Comparison of ENCODE assay signal across 21 cellular contexts in genomic region chr1:66613187-66613586, GRCh38.
A peak's percentile ranks its signal among the peaks of the same experiment; 100 is the strongest.
DNase-seq lines count a peak whose midpoint lies in the region; ATAC-seq, FAIRE-seq and TF ChIP-seq lines count a peak whose summit lies in the region.
"Had no signal": no experiment of that assay in that cellular context is flagged by ENCODE, and none has a peak within 500 bp of the region (broad histone marks: within the 10 kb centered on the region; RNA-seq: fewer than 3 reads in every experiment).

No MANE protein-coding gene starts in this region.

- peak overlapping the region; percentile 8 for H3K27ac Mint-ChIP-seq in osteocyte (ENCODE audit: unreplicated experiment)
- H3K27ac Mint-ChIP-seq: H9, HFFc6 had no signal

- H3K27me3 Mint-ChIP-seq in osteocyte (ENCODE audit: unreplicated experiment), result no peaks in the 10 kb centered on the region

- TF ChIP-seq CTCF in epithelial cell of esophagus (IDR thresholded peaks at IDR 0.05; ENCODE audit: insufficient read depth, low read depth, low read length, missing control alignments), result no peak
- TF ChIP-seq CTCF in osteocyte (IDR thresholded peaks at IDR 0.05), result no peak
- no peak for TF ChIP-seq CTCF in dorsolateral prefrontal cortex (IDR thresholded peaks at IDR 0.05 in 54 of 56, conservative IDR thresholded peaks at IDR 0.05 in 2 of 56; ENCODE audit: low read depth in 1 of 56, partially characterized antibody in 56 of 56)

- no peak for DNase-seq in H54 (ENCODE audit: insufficient read length, low spot score)
- DNase-seq in adipocyte (ENCODE audit: low read depth), result peak; percentile 13
- peak; percentile 13 for DNase-seq in epithelial cell of esophagus (ENCODE audit: low read depth)
- DNase-seq in osteocyte (ENCODE audit: extremely low spot score, unreplicated experiment), result no peak
- DNase-seq in GOT3 (lab: John Stamatoyannopoulos, UW), result no peak
- DNase-seq in dorsolateral prefrontal cortex, result no peak
- DNase-seq: BE2C, DMS53, H9, HFFc6, MV-4-11, NCI-H1105 treated with DMSO at 0.1 percent for 48 hours, NCI-H2029 treated with DMSO at 0.1 percent for 48 hours, NCI-H524 treated with DMSO at 0.1 percent for 48 hours, NCI-H82, Peyer's patch had no signal

- no peaks in the 10 kb centered on the region for H3K9me3 Mint-ChIP-seq in osteocyte (ENCODE audit: unreplicated experiment)
- H3K9me3 Mint-ChIP-seq: H9, HFFc6 had no signal

- H3K36me3 Mint-ChIP-seq in osteocyte (ENCODE audit: unreplicated experiment), result peaks cover 29% of the 10 kb centered on the region

- no peak for ATAC-seq in HG03159 (IDR thresholded peaks at IDR 0.05; ENCODE audit: unreplicated experiment)
- ATAC-seq: A549 had no signal

- peaks cover 18% of the 10 kb centered on the region for H3K4me1 Mint-ChIP-seq in osteocyte (ENCODE audit: unreplicated experiment)
- H3K4me1 Mint-ChIP-seq: H9 had no signal

- intact Hi-C loops in dorsolateral prefrontal cortex (cut with DNase I), result no loop called here

- no peaks in the 10 kb centered on the region for H3K9me3 ChIP-seq in adipocyte (ENCODE audit: control insufficient read depth, low read length)
- H3K9me3 ChIP-seq: A549, BE2C, Peyer's patch had no signal

- no peak overlapping the region for H3K9ac ChIP-seq in adipocyte (ENCODE audit: low read length)
- H3K9ac ChIP-seq: KMS-11 had no signal

- no peaks in the 10 kb centered on the region for H3K4me1 ChIP-seq in adipocyte (ENCODE audit: control insufficient read depth, insufficient read depth, low read length)
- H3K4me1 ChIP-seq: A549, BE2C, Peyer's patch had no signal

- H3K36me3 ChIP-seq in adipocyte (ENCODE audit: control insufficient read depth, insufficient read depth, low read length, severe bottlenecking), result no peaks in the 10 kb centered on the region
- H3K36me3 ChIP-seq: BE2C, Peyer's patch had no signal

- H3K27me3 ChIP-seq in adipocyte (replicated peaks; ENCODE audit: control insufficient read depth, insufficient read depth, low read length) (no peaks in the 10 kb centered on the region), dorsolateral prefrontal cortex (no peaks in the 10 kb centered on the region)
- H3K27me3 ChIP-seq: BE2C, Peyer's patch had no signal

- no peak for TF ChIP-seq POLR2A in H54 (IDR thresholded peaks at IDR 0.05; ENCODE audit: low read depth, low read length)

- no peak overlapping the region for H3K4me3 ChIP-seq in adipocyte (ENCODE audit: low read length)
- H3K4me3 ChIP-seq in epithelial cell of esophagus (ENCODE audit: low read length), result no peak overlapping the region
- H3K4me3 ChIP-seq in dorsolateral prefrontal cortex, result no peak overlapping the region
- H3K4me3 ChIP-seq: A549, Peyer's patch had no signal

- FAIRE-seq in H54 (lab: Jason Lieb, UNC), result peak; percentile 61
- FAIRE-seq: A549, D721Med, HTR-8/SVneo had no signal

- H3K27ac ChIP-seq in dorsolateral prefrontal cortex, result no peak overlapping the region
- H3K27ac ChIP-seq: A549, KMS-11, Peyer's patch had no signal

- no peak overlapping the region for H3K4me3 Mint-ChIP-seq in osteocyte (ENCODE audit: unreplicated experiment)
- H3K4me3 Mint-ChIP-seq: H9, HFFc6 had no signal

Comparison
In these comparisons a context has a peak if more than half of its experiments do, and no peak if none do; other contexts are left out.
1. DNase-seq: peak in adipocyte (single experiment) and epithelial cell of esophagus (single experiment); none in H54 (single experiment), osteocyte (single experiment), GOT3 (single experiment) and dorsolateral prefrontal cortex (0 of 10).